In the genomic region with DNA sequence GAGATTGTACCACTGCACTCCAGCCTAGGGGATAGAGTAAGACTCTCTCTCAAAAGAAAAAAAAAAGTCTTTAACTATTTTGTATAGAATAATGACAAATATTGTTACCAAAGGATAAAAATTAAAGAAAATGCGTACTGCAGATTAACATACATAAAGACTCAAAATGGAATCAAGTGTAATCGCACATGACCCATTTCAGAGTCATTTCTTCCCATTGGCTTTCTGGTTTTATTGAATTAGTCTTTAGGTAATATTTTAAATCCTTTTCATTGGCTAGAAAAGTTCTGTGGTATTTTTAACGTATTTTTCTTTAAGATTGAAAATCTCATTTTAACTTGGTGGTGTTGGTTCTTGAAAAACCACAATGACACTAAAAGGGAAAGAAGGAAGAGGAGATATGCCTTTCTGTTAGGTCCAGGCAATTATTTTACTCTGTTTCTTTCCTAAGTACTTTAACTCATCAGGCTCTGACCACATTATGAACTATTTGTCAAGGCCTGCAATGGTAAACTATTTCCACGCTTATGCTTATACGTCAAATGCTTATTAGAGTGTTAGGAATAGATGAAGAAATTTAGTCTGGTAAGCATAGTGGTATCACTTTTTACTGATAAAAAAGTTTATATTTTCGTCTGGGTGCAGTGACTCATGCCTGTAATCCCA, we compare ENCODE assay signal across 25 cellular contexts. TPM values are rescaled to one million over a fixed set of nuclear protein-coding genes. Genes with fewer than 3 reads are reported as not detected.
DNase-seq lines count a peak whose midpoint lies in the region; ATAC-seq, FAIRE-seq and TF ChIP-seq lines count a peak whose summit lies in the region.
"Had no signal": no experiment of that assay in that cellular context is flagged by ENCODE, and none has a peak within 500 bp of the region (broad histone marks: within the 10 kb centered on the region; RNA-seq: fewer than 3 reads in every experiment).

No MANE protein-coding gene starts in this region.

- no peak overlapping the region for H3K4me2 ChIP-seq in astrocyte (ENCODE audit: low read length)
- H3K4me2 ChIP-seq: BLaER1, GM23338 had no signal

- no peak overlapping the region for H3K27ac ChIP-seq in astrocyte (ENCODE audit: low read depth, low read length)
- H3K27ac ChIP-seq: BLaER1, SJSA1 had no signal

- H3K4me1 Mint-ChIP-seq in astrocyte (ENCODE audit: low read depth, unreplicated experiment): peaks cover 10% of the 10 kb centered on the region
- H3K4me1 Mint-ChIP-seq in activated T-helper 2 cell treated with anti-CD3 and anti-CD28 coated beads, Interferon-gamma antibody, Interleukin-2, Interleukin-4, amounts not matched to agents 10 μg/mL and 5 μg/mL and 100 μg/mL, durations not matched to agents 14 hours and 24 hours and 36 hours (ENCODE audit: low read depth): no peaks in the 10 kb centered on the region
- H3K4me1 Mint-ChIP-seq: CD4-positive, CD25-positive, alpha-beta regulatory T cell; GM23338 had no signal

- H3K4me1 ChIP-seq in astrocyte (ENCODE audit: insufficient read depth, low read length): no peaks in the 10 kb centered on the region
- H3K4me1 ChIP-seq: BLaER1, SJSA1 had no signal

- no peaks in the 10 kb centered on the region for H3K9me3 ChIP-seq in astrocyte (ENCODE audit: insufficient read depth, low read depth, low read length)
- H3K9me3 ChIP-seq: BLaER1, HAP-1, SJSA1 had no signal

- no peaks in the 10 kb centered on the region for H3K36me3 Mint-ChIP-seq in astrocyte (ENCODE audit: low read depth, unreplicated experiment)
- H3K36me3 Mint-ChIP-seq in activated T-helper 2 cell treated with anti-CD3 and anti-CD28 coated beads, Interferon-gamma antibody, Interleukin-2, Interleukin-4, amounts not matched to agents 10 μg/mL and 5 μg/mL and 100 μg/mL, durations not matched to agents 14 hours and 24 hours and 36 hours (ENCODE audit: low read depth): no peaks in the 10 kb centered on the region
- H3K36me3 Mint-ChIP-seq: CD4-positive, CD25-positive, alpha-beta regulatory T cell had no signal

- no peaks in the 10 kb centered on the region for H4K20me1 ChIP-seq in astrocyte (ENCODE audit: insufficient read depth, low read length)
- H4K20me1 ChIP-seq: BLaER1 had no signal

- no peak for FAIRE-seq in astrocyte (lab: Jason Lieb, UNC)
- FAIRE-seq: A204.1, D721Med, G401.6 had no signal

- H3K27me3 ChIP-seq in astrocyte (ENCODE audit: insufficient read depth, low read length): no peaks in the 10 kb centered on the region
- H3K27me3 ChIP-seq: BLaER1, SJSA1 had no signal

- H3K4me3 ChIP-seq in astrocyte (ENCODE audit: insufficient read depth, low read depth, low read length): no peak overlapping the region
- H3K4me3 ChIP-seq in fibroblast of villous mesenchyme (ENCODE audit: low read depth, low read length): no peak overlapping the region
- H3K4me3 ChIP-seq: BLaER1, GM23338, HAP-1, SJSA1 had no signal

- H3K27ac Mint-ChIP-seq in astrocyte (ENCODE audit: unreplicated experiment): no peak overlapping the region
- no peak overlapping the region for H3K27ac Mint-ChIP-seq in activated T-helper 2 cell treated with anti-CD3 and anti-CD28 coated beads, Interferon-gamma antibody, Interleukin-2, Interleukin-4, amounts not matched to agents 10 μg/mL and 5 μg/mL and 100 μg/mL, durations not matched to agents 14 hours and 24 hours and 36 hours
- H3K27ac Mint-ChIP-seq: CD4-positive, CD25-positive, alpha-beta regulatory T cell; GM23338 had no signal

- H3K27me3 Mint-ChIP-seq in astrocyte (ENCODE audit: low read depth, unreplicated experiment): no peaks in the 10 kb centered on the region
- no peaks in the 10 kb centered on the region for H3K27me3 Mint-ChIP-seq in activated T-helper 2 cell treated with anti-CD3 and anti-CD28 coated beads, Interferon-gamma antibody, Interleukin-2, Interleukin-4, amounts not matched to agents 10 μg/mL and 5 μg/mL and 100 μg/mL, durations not matched to agents 14 hours and 24 hours and 36 hours (ENCODE audit: low read depth)
- H3K27me3 Mint-ChIP-seq: CD4-positive, CD25-positive, alpha-beta regulatory T cell had no signal

- peaks cover 2% of the 10 kb centered on the region for H3K9me3 Mint-ChIP-seq in astrocyte (ENCODE audit: unreplicated experiment)
- no peaks in the 10 kb centered on the region for H3K9me3 Mint-ChIP-seq in activated T-helper 2 cell treated with anti-CD3 and anti-CD28 coated beads, Interferon-gamma antibody, Interleukin-2, Interleukin-4, amounts not matched to agents 10 μg/mL and 5 μg/mL and 100 μg/mL, durations not matched to agents 14 hours and 24 hours and 36 hours
- H3K9me3 Mint-ChIP-seq: CD4-positive, CD25-positive, alpha-beta regulatory T cell; GM23338 had no signal

- H2AFZ ChIP-seq in astrocyte (ENCODE audit: low read depth, low read length): no peak overlapping the region
- H2AFZ ChIP-seq: GM23338 had no signal

- ATAC-seq in GM19463 (IDR thresholded peaks at IDR 0.05; ENCODE audit: unreplicated experiment) (no peak), GM18517 (IDR thresholded peaks at IDR 0.05; ENCODE audit: unreplicated experiment) (no peak), GM19455 (IDR thresholded peaks at IDR 0.05; ENCODE audit: unreplicated experiment) (no peak)
- ATAC-seq: GM23338 had no signal

- peak; percentile 42 for DNase-seq in Daoy (ENCODE audit: low read depth)
- peak; percentile 66 for DNase-seq in H4 (ENCODE audit: low spot score)
- DNase-seq in astrocyte (ENCODE audit: low read depth): peak; percentile 66
- DNase-seq in fibroblast of villous mesenchyme (ENCODE audit: low read depth): peak; percentile 92
- no peak for DNase-seq in activated T-helper 2 cell treated with anti-CD3 and anti-CD28 coated beads, Interferon-gamma antibody, Interleukin-2, Interleukin-4, amounts not matched to agents 10 μg/mL and 5 μg/mL and 100 μg/mL, durations not matched to agents 14 hours and 24 hours and 36 hours (ENCODE audit: low spot score)
- DNase-seq: CD4-positive, CD25-positive, alpha-beta regulatory T cell; DMS53; IMR-90; KG1; MM.1S; NCI-H2029; NCI-H446 treated with DMSO at 0.1 percent for 48 hours; NCI-H526; Right ventricle myocardium superior; RPMI8226 had no signal

- H3K79me2 ChIP-seq in astrocyte (ENCODE audit: insufficient read depth, low read length): no peaks in the 10 kb centered on the region

- H3K36me3 ChIP-seq in astrocyte (ENCODE audit: insufficient read depth, low read length): no peaks in the 10 kb centered on the region
- H3K36me3 ChIP-seq: BLaER1, SJSA1 had no signal

- H3K9ac ChIP-seq in astrocyte (ENCODE audit: low read length): no peak overlapping the region
- H3K9ac ChIP-seq: BLaER1 had no signal

- intact Hi-C loops in activated T-helper 2 cell treated with anti-CD3 and anti-CD28 coated beads, Interferon-gamma antibody, Interleukin-2, Interleukin-4, amounts not matched to agents 10 μg/mL and 5 μg/mL and 100 μg/mL, durations not matched to agents 14 hours and 24 hours and 36 hours (cut with micrococcal nuclease): no loop called here

- H3K4me3 Mint-ChIP-seq in astrocyte (ENCODE audit: unreplicated experiment): no peak overlapping the region
- H3K4me3 Mint-ChIP-seq in activated T-helper 2 cell treated with anti-CD3 and anti-CD28 coated beads, Interferon-gamma antibody, Interleukin-2, Interleukin-4, amounts not matched to agents 10 μg/mL and 5 μg/mL and 100 μg/mL, durations not matched to agents 14 hours and 24 hours and 36 hours (ENCODE audit: low read depth): no peak overlapping the region
- H3K4me3 Mint-ChIP-seq: CD4-positive, CD25-positive, alpha-beta regulatory T cell; GM23338 had no signal

- TF ChIP-seq CTCF in astrocyte (IDR thresholded peaks at IDR 0.05; ENCODE audit: insufficient read depth, low read depth, low read length) (no peak), fibroblast of villous mesenchyme (IDR thresholded peaks at IDR 0.05; ENCODE audit: insufficient read depth, low read depth, low read length) (no peak)

RNA-seq across cellular contexts. Expression of gene PLEKHG1, which starts 52.3 kb away (rescaled TPM):
- total RNA-seq in Daoy (2014; rRNA removed; shearing (Covaris generic)): 2.8 and 6.1 TPM in 2 replicates
- total RNA-seq in H4 (2014; rRNA removed; shearing (Covaris generic)): 2.4 and 6.3 TPM in 2 replicates
- total RNA-seq in astrocyte (8.9 and 12.1 TPM in 2 replicates), fibroblast of villous mesenchyme (1.7 and 4.5 TPM in 2 replicates)
- 1.6 and 1.8 TPM in 2 replicates for total RNA-seq in activated T-helper 2 cell treated with anti-CD3 and anti-CD28 coated beads, Interferon-gamma antibody, Interleukin-2, Interleukin-4, amounts not matched to agents 10 μg/mL and 5 μg/mL and 100 μg/mL, durations not matched to agents 14 hours and 24 hours and 36 hours
